17 cellular contexts compared by ENCODE assay signal in the genomic region with DNA sequence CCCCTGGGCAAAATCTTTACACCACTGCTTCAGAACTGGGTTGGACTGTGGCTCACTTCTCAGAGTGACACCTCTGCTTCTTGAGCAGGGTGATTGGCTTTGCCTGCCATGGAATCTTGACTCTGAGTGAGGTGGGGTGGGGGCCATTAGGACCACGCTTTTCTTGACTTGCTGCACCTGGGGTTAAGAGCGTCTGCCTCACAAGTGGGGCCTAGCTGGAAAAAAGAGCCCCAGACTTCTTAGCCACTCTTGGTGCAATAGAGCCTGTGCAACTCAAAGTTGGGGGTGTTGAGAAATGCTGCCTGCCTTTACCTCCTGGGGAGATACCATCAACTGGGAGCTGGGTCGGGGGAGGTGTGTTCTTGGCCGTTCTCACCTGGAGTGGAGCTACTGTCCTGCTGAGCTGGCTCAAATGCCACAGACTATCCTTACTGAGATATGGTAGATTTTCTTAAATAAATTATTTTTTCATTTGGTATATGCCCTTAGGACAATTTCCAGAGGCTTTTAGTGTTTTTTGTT. TPM values are rescaled to one million over a fixed set of nuclear protein-coding genes. Genes with fewer than 3 reads are reported as not detected.
DNase-seq lines count a peak whose midpoint lies in the region; ATAC-seq and TF ChIP-seq lines count a peak whose summit lies in the region.
"Had no signal": no experiment of that assay in that cellular context is flagged by ENCODE, and none has a peak within 500 bp of the region (broad histone marks: within the 10 kb centered on the region; RNA-seq: fewer than 3 reads in every experiment).

No MANE protein-coding gene starts in this region.

- H3K4me1 Mint-ChIP-seq in activated naive CD4-positive, alpha-beta T cell treated with anti-CD3 and anti-CD28 coated beads, Interleukin-2, amount 50 U/mL, for 24 hours: peaks cover 65% of the 10 kb centered on the region
- peaks cover 71% of the 10 kb centered on the region for H3K4me1 Mint-ChIP-seq in activated naive CD8-positive, alpha-beta T cell (ENCODE audit: low read depth)
- H3K4me1 Mint-ChIP-seq in memory B cell: peaks cover 34% of the 10 kb centered on the region

- H3K9me3 Mint-ChIP-seq in activated naive CD4-positive, alpha-beta T cell treated with anti-CD3 and anti-CD28 coated beads, Interleukin-2, amount 50 U/mL, for 24 hours: no peaks in the 10 kb centered on the region
- no peaks in the 10 kb centered on the region for H3K9me3 Mint-ChIP-seq in activated naive CD8-positive, alpha-beta T cell (ENCODE audit: low read depth)
- peaks cover 3% of the 10 kb centered on the region for H3K9me3 Mint-ChIP-seq in memory B cell
- H3K9me3 Mint-ChIP-seq: T-helper 1 cell treated with Interleukin-12 subunit alpha and Interleukin-12 subunit beta and Interleukin-4 antibody, amounts not matched to agents 30 μg/mL and 1 μg/mL, for 36 hours had no signal

- no peaks in the 10 kb centered on the region for H3K27me3 Mint-ChIP-seq in activated naive CD4-positive, alpha-beta T cell treated with anti-CD3 and anti-CD28 coated beads, Interleukin-2, amount 50 U/mL, for 24 hours
- H3K27me3 Mint-ChIP-seq in activated naive CD8-positive, alpha-beta T cell: no peaks in the 10 kb centered on the region
- H3K27me3 Mint-ChIP-seq in memory B cell: no peaks in the 10 kb centered on the region

- no peak overlapping the region for H3K27ac ChIP-seq in thoracic aorta
- H3K27ac ChIP-seq: esophagus muscularis mucosa, Peyer's patch, vagina had no signal

- H3K27me3 ChIP-seq in thoracic aorta (replicated peaks; ENCODE audit: insufficient read depth): no peaks in the 10 kb centered on the region
- H3K27me3 ChIP-seq: esophagus muscularis mucosa, Peyer's patch, vagina had no signal

- H3K4me3 Mint-ChIP-seq in activated naive CD4-positive, alpha-beta T cell treated with anti-CD3 and anti-CD28 coated beads, Interleukin-2, amount 50 U/mL, for 24 hours: no peak overlapping the region
- H3K4me3 Mint-ChIP-seq in activated naive CD8-positive, alpha-beta T cell: peak overlapping the region; percentile 3
- H3K4me3 Mint-ChIP-seq in memory B cell: no peak overlapping the region
- H3K4me3 Mint-ChIP-seq: T-helper 1 cell treated with Interleukin-12 subunit alpha and Interleukin-12 subunit beta and Interleukin-4 antibody, amounts not matched to agents 30 μg/mL and 1 μg/mL, for 36 hours had no signal

- H3K27ac Mint-ChIP-seq in activated naive CD4-positive, alpha-beta T cell treated with anti-CD3 and anti-CD28 coated beads, Interleukin-2, amount 50 U/mL, for 24 hours: peak overlapping the region; percentile 25
- H3K27ac Mint-ChIP-seq in activated naive CD8-positive, alpha-beta T cell: peak overlapping the region; percentile 64
- H3K27ac Mint-ChIP-seq in memory B cell: peak overlapping the region; percentile 53
- H3K27ac Mint-ChIP-seq: T-helper 1 cell treated with Interleukin-12 subunit alpha and Interleukin-12 subunit beta and Interleukin-4 antibody, amounts not matched to agents 30 μg/mL and 1 μg/mL, for 36 hours had no signal

- H3K36me3 Mint-ChIP-seq in activated naive CD4-positive, alpha-beta T cell treated with anti-CD3 and anti-CD28 coated beads, Interleukin-2, amount 50 U/mL, for 24 hours: peaks cover 3% of the 10 kb centered on the region
- H3K36me3 Mint-ChIP-seq in activated naive CD8-positive, alpha-beta T cell: peaks cover 4% of the 10 kb centered on the region
- H3K36me3 Mint-ChIP-seq in memory B cell: peaks cover 6% of the 10 kb centered on the region

- H3K36me3 ChIP-seq in thoracic aorta: no peaks in the 10 kb centered on the region
- H3K36me3 ChIP-seq: esophagus muscularis mucosa, Peyer's patch, vagina had no signal

- peak overlapping the region; percentile 5 for H3K4me3 ChIP-seq in thoracic aorta
- H3K4me3 ChIP-seq: esophagus muscularis mucosa, Peyer's patch, vagina had no signal

- DNase-seq in activated naive CD4-positive, alpha-beta T cell (lab: John Stamatoyannopoulos, UW): no peak
- DNase-seq in memory B cell (ENCODE audit: low spot score in 2 of 2) (no peak), thoracic aorta (ENCODE audit: low spot score) (no peak), T-helper 1 cell (no peak), NOMO-1 treated with DMSO at 0.1 percent for 48 hours (lab: John Stamatoyannopoulos, UW; ENCODE audit: unreplicated experiment) (no peak)
- DNase-seq: activated T-cell treated with anti-CD3 and anti-CD28 coated beads, Interleukin-2, amount 50 U/mL, for 1 hour; amniotic stem cell; KG1; NCI-H524 treated with DMSO at 0.1 percent for 48 hours; Peyer's patch; stimulated activated naive CD4-positive, alpha-beta T cell treated with Interleukin-2 at 50 U/mL for 16 hours had no signal

- H3K4me1 ChIP-seq in thoracic aorta (ENCODE audit: control insufficient read depth in 1 of 2, low read depth in 2 of 2): peaks cover 5 to 52% of the 10 kb centered on the region in 2 donors

- no peak for TF ChIP-seq CTCF in thoracic aorta (IDR thresholded peaks at IDR 0.05)

- ATAC-seq in memory B cell (ENCODE audit: low read depth) (no peak), thoracic aorta (ENCODE audit: insufficient number of reproducible peaks, low FRiP score, low read depth) (no peak), GM18868 (IDR thresholded peaks at IDR 0.05; ENCODE audit: unreplicated experiment) (no peak)

- no peaks in the 10 kb centered on the region for H3K9me3 ChIP-seq in thoracic aorta
- H3K9me3 ChIP-seq: Peyer's patch, vagina had no signal

RNA-seq across cellular contexts. Expression of a gene that starts 23.5 kb away (rescaled TPM):
- total RNA-seq in thoracic aorta: 10 to 100 TPM; 81.4 to 87.8 TPM
